Comparison of ENCODE assay signal across 2 cellular contexts in the genomic region with DNA sequence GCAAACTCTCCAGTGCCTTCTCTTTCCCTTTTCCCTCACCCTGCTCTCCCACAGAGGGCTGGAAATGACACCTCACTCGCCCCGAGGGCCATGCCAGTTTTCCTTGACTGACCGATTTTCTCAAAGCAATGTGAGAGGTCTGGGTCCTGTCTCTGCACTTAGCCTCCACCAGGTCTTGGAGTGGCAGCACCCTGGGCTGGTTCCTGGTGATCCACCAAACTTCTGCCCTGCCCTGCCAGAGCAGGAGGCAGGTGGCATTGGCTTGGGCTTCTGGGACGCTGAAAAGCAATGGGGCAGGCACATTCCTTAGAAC.
TF ChIP-seq lines count a peak whose summit lies in the region.

No MANE protein-coding gene starts in this region.

TF ChIP-seq in GM23338, 12 proteins besides CTCF, POLR2A, EP300 and RAD21 (continued from another document):
- TF ChIP-seq ZNF462 (CRISPR knock-in tag; IDR thresholded peaks at IDR 0.05) (no peak), EZH2phosphoT487 (IDR thresholded peaks at IDR 0.05; ENCODE audit: unreplicated experiment) (no peak), POLR2AphosphoS5 (IDR thresholded peaks at IDR 0.05; ENCODE audit: low read depth) (no peak), CREB1 (CRISPR knock-in tag; IDR thresholded peaks at IDR 0.05; ENCODE audit: low read depth) (no peak), JUNB (IDR thresholded peaks at IDR 0.05; ENCODE audit: unreplicated experiment) (no peak), ZNF331 (CRISPR knock-in tag; IDR thresholded peaks at IDR 0.05; ENCODE audit: low read depth) (no peak), ZNF114 (CRISPR knock-in tag; IDR thresholded peaks at IDR 0.05) (no peak), STAT1 (IDR thresholded peaks at IDR 0.05; ENCODE audit: unreplicated experiment) (no peak), EZH2 (IDR thresholded peaks at IDR 0.05; ENCODE audit: low read depth, unreplicated experiment) (no peak)
- TF ChIP-seq, protein P1, sequence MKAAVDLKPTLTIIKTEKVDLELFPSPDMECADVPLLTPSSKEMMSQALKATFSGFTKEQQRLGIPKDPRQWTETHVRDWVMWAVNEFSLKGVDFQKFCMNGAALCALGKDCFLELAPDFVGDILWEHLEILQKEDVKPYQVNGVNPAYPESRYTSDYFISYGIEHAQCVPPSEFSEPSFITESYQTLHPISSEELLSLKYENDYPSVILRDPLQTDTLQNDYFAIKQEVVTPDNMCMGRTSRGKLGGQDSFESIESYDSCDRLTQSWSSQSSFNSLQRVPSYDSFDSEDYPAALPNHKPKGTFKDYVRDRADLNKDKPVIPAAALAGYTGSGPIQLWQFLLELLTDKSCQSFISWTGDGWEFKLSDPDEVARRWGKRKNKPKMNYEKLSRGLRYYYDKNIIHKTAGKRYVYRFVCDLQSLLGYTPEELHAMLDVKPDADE (IDR thresholded peaks at IDR 0.05) = no peak
- TF ChIP-seq, protein P2, sequence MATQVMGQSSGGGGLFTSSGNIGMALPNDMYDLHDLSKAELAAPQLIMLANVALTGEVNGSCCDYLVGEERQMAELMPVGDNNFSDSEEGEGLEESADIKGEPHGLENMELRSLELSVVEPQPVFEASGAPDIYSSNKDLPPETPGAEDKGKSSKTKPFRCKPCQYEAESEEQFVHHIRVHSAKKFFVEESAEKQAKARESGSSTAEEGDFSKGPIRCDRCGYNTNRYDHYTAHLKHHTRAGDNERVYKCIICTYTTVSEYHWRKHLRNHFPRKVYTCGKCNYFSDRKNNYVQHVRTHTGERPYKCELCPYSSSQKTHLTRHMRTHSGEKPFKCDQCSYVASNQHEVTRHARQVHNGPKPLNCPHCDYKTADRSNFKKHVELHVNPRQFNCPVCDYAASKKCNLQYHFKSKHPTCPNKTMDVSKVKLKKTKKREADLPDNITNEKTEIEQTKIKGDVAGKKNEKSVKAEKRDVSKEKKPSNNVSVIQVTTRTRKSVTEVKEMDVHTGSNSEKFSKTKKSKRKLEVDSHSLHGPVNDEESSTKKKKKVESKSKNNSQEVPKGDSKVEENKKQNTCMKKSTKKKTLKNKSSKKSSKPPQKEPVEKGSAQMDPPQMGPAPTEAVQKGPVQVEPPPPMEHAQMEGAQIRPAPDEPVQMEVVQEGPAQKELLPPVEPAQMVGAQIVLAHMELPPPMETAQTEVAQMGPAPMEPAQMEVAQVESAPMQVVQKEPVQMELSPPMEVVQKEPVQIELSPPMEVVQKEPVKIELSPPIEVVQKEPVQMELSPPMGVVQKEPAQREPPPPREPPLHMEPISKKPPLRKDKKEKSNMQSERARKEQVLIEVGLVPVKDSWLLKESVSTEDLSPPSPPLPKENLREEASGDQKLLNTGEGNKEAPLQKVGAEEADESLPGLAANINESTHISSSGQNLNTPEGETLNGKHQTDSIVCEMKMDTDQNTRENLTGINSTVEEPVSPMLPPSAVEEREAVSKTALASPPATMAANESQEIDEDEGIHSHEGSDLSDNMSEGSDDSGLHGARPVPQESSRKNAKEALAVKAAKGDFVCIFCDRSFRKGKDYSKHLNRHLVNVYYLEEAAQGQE (IDR thresholded peaks at IDR 0.05; ENCODE audit: unreplicated experiment) = no peak

TF ChIP-seq in SK-N-SH treated with all-trans-retinoic acid at 6 μM for 48 hours, 23 proteins besides CTCF, POLR2A, EP300 and RAD21 (continued from another document):
- no peak for TF ChIP-seq OSR1 (CRISPR knock-in tag; IDR thresholded peaks at IDR 0.05)
